2 cellular contexts compared by ENCODE assay signal in the genomic region with DNA sequence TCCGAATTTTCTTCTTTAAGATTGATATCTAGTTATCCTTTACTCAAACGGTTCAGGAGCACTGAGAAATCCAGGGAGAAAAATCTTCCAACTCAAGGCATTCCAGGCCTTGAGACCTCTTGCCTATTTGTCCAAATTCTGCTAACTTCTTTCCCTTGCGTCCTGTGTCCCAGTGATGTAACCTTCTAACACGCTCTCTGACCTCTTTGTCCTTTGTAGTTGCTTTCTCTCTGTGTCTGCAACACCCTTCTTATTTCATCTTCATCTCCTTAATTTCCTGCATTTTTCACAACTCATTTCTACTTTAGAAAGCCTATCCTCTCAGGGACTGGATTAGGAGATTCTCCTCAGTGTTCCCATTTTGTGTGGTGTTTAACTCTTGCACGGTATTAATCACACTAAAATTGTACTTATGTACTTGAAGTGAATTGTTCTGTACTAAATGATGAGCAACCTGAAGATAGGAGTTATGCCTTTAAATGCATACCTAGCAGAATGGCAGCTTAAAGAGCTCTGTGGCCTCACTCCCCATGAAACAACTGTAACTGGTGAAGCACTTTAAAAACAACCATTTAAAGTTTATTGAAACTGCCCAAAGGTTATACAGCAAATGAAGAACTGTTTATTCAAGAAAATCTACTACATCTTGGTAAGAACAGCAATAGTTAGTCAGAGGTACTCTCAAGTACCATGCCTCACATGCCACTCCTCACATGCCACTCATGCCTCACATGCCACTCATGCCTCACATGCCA.
TF ChIP-seq lines count a peak whose summit lies in the region.

No MANE protein-coding gene starts in this region.

TF ChIP-seq in SK-N-SH treated with all-trans-retinoic acid at 6 μM for 48 hours, 23 proteins besides CTCF, POLR2A, EP300 and RAD21:
- no peak for TF ChIP-seq BACH2 (CRISPR knock-in tag; IDR thresholded peaks at IDR 0.05; ENCODE audit: borderline replicate concordance)
- no peak for TF ChIP-seq TOX (CRISPR knock-in tag; IDR thresholded peaks at IDR 0.05; ENCODE audit: borderline replicate concordance)
- TF ChIP-seq ZNF70 (CRISPR knock-in tag; IDR thresholded peaks at IDR 0.05): no peak
- no peak for TF ChIP-seq ZNF565 (CRISPR knock-in tag; conservative IDR thresholded peaks at IDR 0.05; ENCODE audit: low read depth)
- no peak for TF ChIP-seq ZC3H10 (CRISPR knock-in tag; IDR thresholded peaks at IDR 0.05)
- TF ChIP-seq ZFP3 (CRISPR knock-in tag; IDR thresholded peaks at IDR 0.05): no peak
- TF ChIP-seq POU6F1 (CRISPR knock-in tag; IDR thresholded peaks at IDR 0.05; ENCODE audit: borderline replicate concordance, low read depth): no peak
- no peak for TF ChIP-seq OSR1 (CRISPR knock-in tag; IDR thresholded peaks at IDR 0.05)
- TF ChIP-seq, protein P1, sequence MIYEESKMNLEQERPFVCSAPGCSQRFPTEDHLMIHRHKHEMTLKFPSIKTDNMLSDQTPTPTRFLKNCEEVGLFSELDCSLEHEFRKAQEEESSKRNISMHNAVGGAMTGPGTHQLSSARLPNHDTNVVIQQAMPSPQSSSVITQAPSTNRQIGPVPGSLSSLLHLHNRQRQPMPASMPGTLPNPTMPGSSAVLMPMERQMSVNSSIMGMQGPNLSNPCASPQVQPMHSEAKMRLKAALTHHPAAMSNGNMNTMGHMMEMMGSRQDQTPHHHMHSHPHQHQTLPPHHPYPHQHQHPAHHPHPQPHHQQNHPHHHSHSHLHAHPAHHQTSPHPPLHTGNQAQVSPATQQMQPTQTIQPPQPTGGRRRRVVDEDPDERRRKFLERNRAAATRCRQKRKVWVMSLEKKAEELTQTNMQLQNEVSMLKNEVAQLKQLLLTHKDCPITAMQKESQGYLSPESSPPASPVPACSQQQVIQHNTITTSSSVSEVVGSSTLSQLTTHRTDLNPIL (CRISPR knock-in tag; IDR thresholded peaks at IDR 0.05; ENCODE audit: low read depth): no peak
- TF ChIP-seq RARB (CRISPR knock-in tag; IDR thresholded peaks at IDR 0.05): no peak
- no peak for TF ChIP-seq ESRRG (CRISPR knock-in tag; IDR thresholded peaks at IDR 0.05)
- TF ChIP-seq SNAI2 (CRISPR knock-in tag; IDR thresholded peaks at IDR 0.05): no peak

TF ChIP-seq in SK-N-SH, 30 proteins besides CTCF, POLR2A, EP300 and RAD21:
- no peak for TF ChIP-seq TAF1 (IDR thresholded peaks at IDR 0.05; ENCODE audit: borderline replicate concordance, low read depth, low read length)
- no peak for TF ChIP-seq TEAD4 (IDR thresholded peaks at IDR 0.05; ENCODE audit: borderline replicate concordance, insufficient read depth)
- no peak for TF ChIP-seq RXRA (IDR thresholded peaks at IDR 0.05; ENCODE audit: borderline replicate concordance, low read depth)
- TF ChIP-seq RFX5 (IDR thresholded peaks at IDR 0.05; ENCODE audit: low read length): no peak
- TF ChIP-seq, protein P2, sequence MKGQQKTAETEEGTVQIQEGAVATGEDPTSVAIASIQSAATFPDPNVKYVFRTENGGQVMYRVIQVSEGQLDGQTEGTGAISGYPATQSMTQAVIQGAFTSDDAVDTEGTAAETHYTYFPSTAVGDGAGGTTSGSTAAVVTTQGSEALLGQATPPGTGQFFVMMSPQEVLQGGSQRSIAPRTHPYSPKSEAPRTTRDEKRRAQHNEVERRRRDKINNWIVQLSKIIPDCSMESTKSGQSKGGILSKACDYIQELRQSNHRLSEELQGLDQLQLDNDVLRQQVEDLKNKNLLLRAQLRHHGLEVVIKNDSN (IDR thresholded peaks at IDR 0.05; ENCODE audit: borderline replicate concordance, low read depth): no peak
- no peak for TF ChIP-seq USF2 (IDR thresholded peaks at IDR 0.05; ENCODE audit: borderline replicate concordance, low read depth, low read length)
- TF ChIP-seq YY1 (IDR thresholded peaks at IDR 0.05; ENCODE audit: low read depth): no peak
- no peak for TF ChIP-seq RCOR1 (IDR thresholded peaks at IDR 0.05; ENCODE audit: low read length)
- no peak for TF ChIP-seq NFIC (IDR thresholded peaks at IDR 0.05; ENCODE audit: borderline replicate concordance)
- TF ChIP-seq IRF3 (IDR thresholded peaks at IDR 0.05; ENCODE audit: low read depth, low read length): no peak
